In genomic region chr22:50251472-50252054, GRCh38 we compare ENCODE assay signal across 1 cellular context.
A peak's percentile ranks its signal among the peaks of the same experiment; 100 is the strongest.
TF ChIP-seq lines count a peak whose summit lies in the region.

No MANE protein-coding gene starts in this region.

TF ChIP-seq in HEK293, 187 proteins besides CTCF, POLR2A, EP300 and RAD21 (continued from another document):
- TF ChIP-seq, protein P1, sequence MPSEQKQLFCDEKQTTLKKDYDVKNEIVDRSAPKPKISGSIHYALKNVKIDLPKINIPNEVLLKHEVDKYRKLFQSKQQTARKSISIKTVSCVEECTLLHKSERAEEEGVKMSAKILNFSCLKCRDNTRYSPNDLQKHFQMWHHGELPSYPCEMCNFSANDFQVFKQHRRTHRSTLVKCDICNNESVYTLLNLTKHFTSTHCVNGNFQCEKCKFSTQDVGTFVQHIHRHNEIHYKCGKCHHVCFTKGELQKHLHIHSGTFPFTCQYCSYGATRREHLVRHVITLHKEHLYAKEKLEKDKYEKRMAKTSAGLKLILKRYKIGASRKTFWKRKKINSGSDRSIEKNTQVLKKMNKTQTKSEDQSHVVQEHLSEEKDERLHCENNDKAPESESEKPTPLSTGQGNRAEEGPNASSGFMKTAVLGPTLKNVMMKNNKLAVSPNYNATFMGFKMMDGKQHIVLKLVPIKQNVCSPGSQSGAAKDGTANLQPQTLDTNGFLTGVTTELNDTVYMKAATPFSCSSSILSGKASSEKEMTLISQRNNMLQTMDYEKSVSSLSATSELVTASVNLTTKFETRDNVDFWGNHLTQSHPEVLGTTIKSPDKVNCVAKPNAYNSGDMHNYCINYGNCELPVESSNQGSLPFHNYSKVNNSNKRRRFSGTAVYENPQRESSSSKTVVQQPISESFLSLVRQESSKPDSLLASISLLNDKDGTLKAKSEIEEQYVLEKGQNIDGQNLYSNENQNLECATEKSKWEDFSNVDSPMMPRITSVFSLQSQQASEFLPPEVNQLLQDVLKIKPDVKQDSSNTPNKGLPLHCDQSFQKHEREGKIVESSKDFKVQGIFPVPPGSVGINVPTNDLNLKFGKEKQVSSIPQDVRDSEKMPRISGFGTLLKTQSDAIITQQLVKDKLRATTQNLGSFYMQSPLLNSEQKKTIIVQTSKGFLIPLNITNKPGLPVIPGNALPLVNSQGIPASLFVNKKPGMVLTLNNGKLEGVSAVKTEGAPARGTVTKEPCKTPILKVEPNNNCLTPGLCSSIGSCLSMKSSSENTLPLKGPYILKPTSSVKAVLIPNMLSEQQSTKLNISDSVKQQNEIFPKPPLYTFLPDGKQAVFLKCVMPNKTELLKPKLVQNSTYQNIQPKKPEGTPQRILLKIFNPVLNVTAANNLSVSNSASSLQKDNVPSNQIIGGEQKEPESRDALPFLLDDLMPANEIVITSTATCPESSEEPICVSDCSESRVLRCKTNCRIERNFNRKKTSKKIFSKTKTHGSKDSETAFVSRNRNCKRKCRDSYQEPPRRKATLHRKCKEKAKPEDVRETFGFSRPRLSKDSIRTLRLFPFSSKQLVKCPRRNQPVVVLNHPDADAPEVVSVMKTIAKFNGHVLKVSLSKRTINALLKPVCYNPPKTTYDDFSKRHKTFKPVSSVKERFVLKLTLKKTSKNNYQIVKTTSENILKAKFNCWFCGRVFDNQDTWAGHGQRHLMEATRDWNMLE (tag by site-specific recombination; conservative IDR thresholded peaks at IDR 0.05; ENCODE audit: low read depth), result no peak
- TF ChIP-seq ZNF23 (tag by site-specific recombination; IDR thresholded peaks at IDR 0.05; ENCODE audit: borderline replicate concordance) (no peak), ZNF664 (tag by site-specific recombination; IDR thresholded peaks at IDR 0.05) (no peak), ZNF571 (tag by site-specific recombination; IDR thresholded peaks at IDR 0.05) (no peak), ZNF404 (tag by site-specific recombination; IDR thresholded peaks at IDR 0.05) (no peak), ZNF155 (tag by site-specific recombination; IDR thresholded peaks at IDR 0.05) (no peak), REPIN1 (tag by site-specific recombination; IDR thresholded peaks at IDR 0.05; ENCODE audit: low read depth) (no peak), ZBTB17 (tag by site-specific recombination; IDR thresholded peaks at IDR 0.05) (no peak), RBAK (tag by site-specific recombination; IDR thresholded peaks at IDR 0.05) (no peak), ZBTB7A (tag by site-specific recombination; IDR thresholded peaks at IDR 0.05; ENCODE audit: low read depth) (0 out of 2 replicates have a peak, but pooled peaks have one; percentile 60), ZBTB20 (tag by site-specific recombination; IDR thresholded peaks at IDR 0.05) (no peak), KLF1 (tag by site-specific recombination; IDR thresholded peaks at IDR 0.05) (peak; percentile 44; the same call in 1 of the 2 replicates)
TF ChIP-seq in HEK293: peak in this region for 4.
